In genomic region chr1:204491653-204492052, GRCh38 we compare ENCODE assay signal across 12 cellular contexts. TPM values are rescaled to one million over a fixed set of nuclear protein-coding genes. Genes with fewer than 3 reads are reported as not detected.
DNase-seq lines count a peak whose midpoint lies in the region; ATAC-seq and TF ChIP-seq lines count a peak whose summit lies in the region.
"Had no signal": no experiment of that assay in that cellular context is flagged by ENCODE, and none has a peak within 500 bp of the region (broad histone marks: within the 10 kb centered on the region; RNA-seq: fewer than 3 reads in every experiment).

No MANE protein-coding gene starts in this region.

- H3K9ac ChIP-seq in rectal smooth muscle tissue (ENCODE audit: low read length), result no peak overlapping the region

- ATAC-seq in CD4-positive, alpha-beta T cell (ENCODE audit: poor library complexity), result no peak
- ATAC-seq: stimulated activated naive CD8-positive, alpha-beta T cell treated with anti-CD3 and anti-CD28 coated beads, Interleukin-15, Interleukin-2, amounts not matched to agents 100 U/mL and 50 U/mL, for 24 hours had no signal

- TF ChIP-seq POLR2A in esophagus squamous epithelium (IDR thresholded peaks at IDR 0.05), result no peak

- H3K36me3 ChIP-seq in esophagus squamous epithelium (peaks cover 0 to 26% (median 0%) of the 10 kb centered on the region in 3 donors), rectal smooth muscle tissue (ENCODE audit: control insufficient read depth, insufficient read depth, low read length) (peaks cover 7% of the 10 kb centered on the region)

- no peaks in the 10 kb centered on the region for H3K27me3 ChIP-seq in CD4-positive, alpha-beta T cell (ENCODE audit: control insufficient read depth, insufficient read depth, low read length)
- H3K27me3 ChIP-seq in esophagus squamous epithelium (no peaks in the 10 kb centered on the region), rectal smooth muscle tissue (ENCODE audit: control insufficient read depth, insufficient read depth, low read length) (no peaks in the 10 kb centered on the region)

- peak overlapping the region; percentile 70 for H3K27ac Mint-ChIP-seq in CD4-positive, alpha-beta T cell
- H3K27ac Mint-ChIP-seq in IgD-negative memory B cell, result peak overlapping the region in 2 of 3 donors; percentile 89 to 95

- H3K9me3 ChIP-seq in CD4-positive, alpha-beta T cell (ENCODE audit: control insufficient read depth, low read length), result no peaks in the 10 kb centered on the region
- no peaks in the 10 kb centered on the region for H3K9me3 ChIP-seq in esophagus squamous epithelium

- peaks cover 81% of the 10 kb centered on the region for H3K4me1 Mint-ChIP-seq in CD4-positive, alpha-beta T cell (ENCODE audit: low read depth)
- peaks cover 47 to 68% (median 59%) of the 10 kb centered on the region in 3 donors for H3K4me1 Mint-ChIP-seq in IgD-negative memory B cell

- POLR2A ChIA-PET in CD4-positive, alpha-beta T cell (lab: Charles Lee), result interaction anchor here (1.2 to 6.0 kb wide), 4 partner anchors 10 to 25 kb away, joined by 3 to 79 read pairs (median 48); partner anchors contain the start of gene MDM4

- H3K4me1 ChIP-seq in esophagus squamous epithelium (peaks cover 17 to 72% (median 26%) of the 10 kb centered on the region in 3 donors), rectal smooth muscle tissue (ENCODE audit: control insufficient read depth, insufficient read depth, low read length) (peaks cover 15% of the 10 kb centered on the region)

- no peak for TF ChIP-seq CTCF in CD4-positive, alpha-beta T cell (IDR thresholded peaks at IDR 0.05)
- no peak for TF ChIP-seq CTCF in esophagus squamous epithelium (IDR thresholded peaks at IDR 0.05)

- H3K4me3 Mint-ChIP-seq in CD4-positive, alpha-beta T cell, result peak overlapping the region; percentile 86
- peak overlapping the region; percentile 92 to 97 (median 96) for H3K4me3 Mint-ChIP-seq in IgD-negative memory B cell

- H3K36me3 Mint-ChIP-seq in CD4-positive, alpha-beta T cell (ENCODE audit: low read depth), result peaks cover 34% of the 10 kb centered on the region
- peaks cover 10% of the 10 kb centered on the region for H3K36me3 Mint-ChIP-seq in IgD-negative memory B cell

- CTCF ChIA-PET in CD4-positive, alpha-beta T cell (lab: Charles Lee), result interaction anchor here (4.2 to 4.5 kb wide), 2 partner anchors 13 to 44 kb away, joined by 50 to 51 read pairs; no protein-coding TSS in a partner anchor

- intact Hi-C loops in CD4-positive, alpha-beta T cell (cut with DNase I, micrococcal nuclease), result loop anchor here in 1 of 2 experiments (5.0 kb wide), 1 partner anchor 51 kb away; no protein-coding TSS in a partner anchor
- intact Hi-C loops in esophagus squamous epithelium (cut with DNase I), result loop anchor here (5.0 kb wide), 1 partner anchor 44 kb away; no protein-coding TSS in a partner anchor

- peak overlapping the region in 2 of 4 donors; percentile 65 to 73 for H3K4me3 ChIP-seq in esophagus squamous epithelium
- H3K4me3 ChIP-seq in rectal smooth muscle tissue (ENCODE audit: low read length), result peak overlapping the region; percentile 98

- no peak for DNase-seq in CD4-positive, alpha-beta T cell
- DNase-seq in esophagus squamous epithelium (lab: John Stamatoyannopoulos, UW) (no peak), mesenteric fat pad (ENCODE audit: low spot score) (no peak), anterior cingulate cortex (lab: John Stamatoyannopoulos, UW) (no peak), AG08396 (ENCODE audit: low spot score) (no peak)
- DNase-seq: activated CD4-positive, alpha-beta T cell treated with anti-CD3 and anti-CD28 coated beads, Interleukin-2, amount 50 U/mL, for 48 hours; NK-92 treated with Interleukin-12 subunit alpha and Interleukin-12 subunit beta, amount 100 ng/mL, for 24 hours; posterior cingulate gyrus; stimulated activated CD4-positive, alpha-beta T cell treated with anti-CD3 and anti-CD28 coated beads, Interleukin-4, amount 100 ng/mL, for 1 hour; stimulated activated naive CD8-positive, alpha-beta T cell treated with anti-CD3 and anti-CD28 coated beads, Interleukin-15, Interleukin-2, amounts not matched to agents 100 U/mL and 50 U/mL, for 24 hours had no signal

- no peaks in the 10 kb centered on the region for H3K27me3 Mint-ChIP-seq in CD4-positive, alpha-beta T cell
- no peaks in the 10 kb centered on the region for H3K27me3 Mint-ChIP-seq in IgD-negative memory B cell

- H3K27ac ChIP-seq in CD4-positive, alpha-beta T cell (ENCODE audit: low read depth, low read length), result no peak overlapping the region
- H3K27ac ChIP-seq in esophagus squamous epithelium (peak overlapping the region in 3 of 4 donors; percentile 87 to 95 (median 94)), rectal smooth muscle tissue (ENCODE audit: low read depth, low read length) (peak overlapping the region; percentile 87)

- no peaks in the 10 kb centered on the region for H3K9me3 Mint-ChIP-seq in CD4-positive, alpha-beta T cell
- peaks cover 0 to 2% (median 0%) of the 10 kb centered on the region in 3 donors for H3K9me3 Mint-ChIP-seq in IgD-negative memory B cell

RNA-seq across cellular contexts. Expression of gene PIK3C2B, which starts 3.0 kb away (rescaled TPM):
- total RNA-seq in CD4-positive, alpha-beta T cell, result 10 to 100 TPM; 25.5 to 27.1 TPM
- 8.1 TPM for polyA plus RNA-seq in IgD-negative memory B cell
- 10 to 100 TPM; 19.4 to 40.2 (median 21.3) TPM for total RNA-seq in esophagus squamous epithelium
- total RNA-seq in mesenteric fat pad, result 47.1 TPM

RNA-seq across cellular contexts. Expression of gene MDM4, which starts 24.6 kb away (rescaled TPM):
- 100 to 1,000 TPM; 260 to 266 TPM for total RNA-seq in CD4-positive, alpha-beta T cell
- 23.9 TPM for polyA plus RNA-seq in IgD-negative memory B cell
- 10 to 100 TPM; 13.2 to 62.8 (median 23.8) TPM for total RNA-seq in esophagus squamous epithelium
- 88.5 TPM for total RNA-seq in mesenteric fat pad
